Comparison of ENCODE assay signal across 15 cellular contexts in the genomic region with DNA sequence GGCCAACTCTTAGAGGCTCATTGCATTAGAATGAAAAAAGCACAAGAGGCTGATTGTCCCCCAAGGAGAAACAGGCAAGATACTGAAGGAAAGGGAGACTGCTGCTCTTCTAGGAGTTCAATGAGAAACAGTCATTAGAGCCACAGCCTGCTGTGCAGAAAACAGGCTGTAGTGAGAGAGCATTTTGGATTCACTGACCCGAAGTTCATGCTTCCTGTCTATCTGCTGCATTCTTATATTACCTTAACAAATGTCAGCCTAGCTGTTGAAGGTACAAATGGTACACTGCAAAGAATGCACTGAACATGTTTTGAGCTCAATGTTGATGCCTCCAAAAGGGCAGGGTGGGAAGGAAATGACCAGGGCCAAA.
DNase-seq lines count a peak whose midpoint lies in the region; ATAC-seq, FAIRE-seq and TF ChIP-seq lines count a peak whose summit lies in the region.
"Had no signal": no experiment of that assay in that cellular context is flagged by ENCODE, and none has a peak within 500 bp of the region (broad histone marks: within the 10 kb centered on the region; RNA-seq: fewer than 3 reads in every experiment).

No MANE protein-coding gene starts in this region.

- H3K36me3 Mint-ChIP-seq in naive B cell (no peaks in the 10 kb centered on the region), natural killer cell (no peaks in the 10 kb centered on the region)
- H3K36me3 Mint-ChIP-seq: stimulated activated effector memory CD8-positive, alpha-beta T cell treated with anti-CD3 and anti-CD28 coated beads, Interleukin-12 subunit alpha, Interleukin-12 subunit beta, amount 100 ng/mL, for 72 hours had no signal

- H3K27ac ChIP-seq in kidney (ENCODE audit: low read depth in 2 of 2, low read length in 2 of 2) (no peak overlapping the region), upper lobe of left lung (no peak overlapping the region)
- H3K27ac ChIP-seq: WERI-Rb-1 had no signal

- H3K36me3 ChIP-seq in kidney (ENCODE audit: control insufficient read depth in 1 of 2, insufficient read depth in 2 of 2, low read length in 2 of 2) (no peaks in the 10 kb centered on the region), upper lobe of left lung (no peaks in the 10 kb centered on the region)
- H3K36me3 ChIP-seq: WERI-Rb-1 had no signal

- FAIRE-seq in kidney (lab: Jason Lieb, UNC), result no peak

- TF ChIP-seq CTCF in kidney (IDR thresholded peaks at IDR 0.05; ENCODE audit: borderline replicate concordance, extremely low read depth, insufficient read depth) (no peak), natural killer cell (IDR thresholded peaks at IDR 0.05) (no peak), upper lobe of left lung (IDR thresholded peaks at IDR 0.05) (no peak)

- H3K27ac Mint-ChIP-seq in naive B cell (peak overlapping the region in 5 of 6 donors; percentile 95 to 98 (median 97)), natural killer cell (no peak overlapping the region)
- H3K27ac Mint-ChIP-seq: stimulated activated effector memory CD8-positive, alpha-beta T cell treated with anti-CD3 and anti-CD28 coated beads, Interleukin-12 subunit alpha, Interleukin-12 subunit beta, amount 100 ng/mL, for 72 hours had no signal

- intact Hi-C loops in kidney (cut with DNase I), result no loop called here
- intact Hi-C loops in natural killer cell (cut with micrococcal nuclease), result no loop called here

- 50 to 54% methylated on average over 1 of the region's 1 CpG for WGBS in upper lobe of left lung, 2 donors

- H3K4me3 Mint-ChIP-seq in naive B cell, result peak overlapping the region; percentile 5 to 85 (median 72)
- H3K4me3 Mint-ChIP-seq in natural killer cell, result no peak overlapping the region
- H3K4me3 Mint-ChIP-seq: neural crest cell; stimulated activated effector memory CD8-positive, alpha-beta T cell treated with anti-CD3 and anti-CD28 coated beads, Interleukin-12 subunit alpha, Interleukin-12 subunit beta, amount 100 ng/mL, for 72 hours had no signal

- no peaks in the 10 kb centered on the region for H3K27me3 Mint-ChIP-seq in naive B cell
- H3K27me3 Mint-ChIP-seq in natural killer cell (ENCODE audit: low read depth in 2 of 2), result peaks cover 8 to 26% of the 10 kb centered on the region in 2 donors

- H3K9me3 ChIP-seq in kidney (ENCODE audit: control insufficient read depth in 1 of 2, low read length in 2 of 2), result no peaks in the 10 kb centered on the region
- no peaks in the 10 kb centered on the region for H3K9me3 ChIP-seq in upper lobe of left lung

- no peak overlapping the region for H3K4me3 ChIP-seq in kidney (ENCODE audit: low read length in 2 of 2)
- no peak overlapping the region for H3K4me3 ChIP-seq in upper lobe of left lung

- H3K4me1 ChIP-seq in kidney (ENCODE audit: control insufficient read depth in 1 of 2, insufficient read depth in 1 of 2, low read depth in 1 of 2, low read length in 2 of 2) (no peaks in the 10 kb centered on the region), upper lobe of left lung (peaks cover 0 to 4% (median 0%) of the 10 kb centered on the region in 4 donors)

- H3K4me1 Mint-ChIP-seq in naive B cell (peaks cover 51 to 58% (median 55%) of the 10 kb centered on the region in 3 donors), natural killer cell (peaks cover 37% of the 10 kb centered on the region in 2 donors)
- H3K4me1 Mint-ChIP-seq: stimulated activated effector memory CD8-positive, alpha-beta T cell treated with anti-CD3 and anti-CD28 coated beads, Interleukin-12 subunit alpha, Interleukin-12 subunit beta, amount 100 ng/mL, for 72 hours had no signal

- DNase-seq in naive B cell (no peak), T1000 (lab: John Stamatoyannopoulos, UW) (no peak), kidney (no peak), natural killer cell (no peak), upper lobe of left lung (no peak)
- DNase-seq: activated effector memory CD4-positive, alpha-beta T cell treated with Interleukin-2 at 50 U/mL for 16 hours; central memory CD4-positive, alpha-beta T cell; NCI-H2107; stimulated activated CD4-positive, alpha-beta T cell treated with anti-CD3 and anti-CD28 coated beads, Interleukin-12 subunit alpha, Interleukin-12 subunit beta, amount 100 ng/mL, for 4 hours; WERI-Rb-1 had no signal

- H3K9me3 Mint-ChIP-seq in naive B cell (no peaks in the 10 kb centered on the region), natural killer cell (no peaks in the 10 kb centered on the region)
- H3K9me3 Mint-ChIP-seq: stimulated activated effector memory CD8-positive, alpha-beta T cell treated with anti-CD3 and anti-CD28 coated beads, Interleukin-12 subunit alpha, Interleukin-12 subunit beta, amount 100 ng/mL, for 72 hours had no signal

- ATAC-seq in GM19025 (IDR thresholded peaks at IDR 0.05; ENCODE audit: low read depth, unreplicated experiment) (peak; percentile 10), HG02571 (IDR thresholded peaks at IDR 0.05; ENCODE audit: unreplicated experiment) (peak; percentile 16), HG03354 (IDR thresholded peaks at IDR 0.05; ENCODE audit: poor library complexity, severe bottlenecking, unreplicated experiment) (peak; percentile 17), naive B cell (ENCODE audit: low read depth in 2 of 2) (peak; percentile 10 to 13), natural killer cell (no peak), upper lobe of left lung (ENCODE audit: low FRiP score in 2 of 2) (no peak)
- ATAC-seq: stimulated activated effector memory CD8-positive, alpha-beta T cell treated with anti-CD3 and anti-CD28 coated beads, Interleukin-12 subunit alpha, Interleukin-12 subunit beta, amount 100 ng/mL, for 72 hours had no signal

- no peaks in the 10 kb centered on the region for H3K27me3 ChIP-seq in upper lobe of left lung

- no peak for TF ChIP-seq EP300 in upper lobe of left lung (IDR thresholded peaks at IDR 0.05)

- no peak overlapping the region for H3K9ac ChIP-seq in kidney (ENCODE audit: low read length in 2 of 2)

- no peak for TF ChIP-seq POLR2A in upper lobe of left lung (IDR thresholded peaks at IDR 0.05)

Comparison
In these comparisons a context has a peak if more than half of its experiments do, and no peak if none do; other contexts are left out.
1. ATAC-seq: peak in GM19025 (single experiment), HG02571 (single experiment), HG03354 (single experiment) and naive B cell (2 of 2); none in natural killer cell (0 of 3) and upper lobe of left lung (0 of 2).
2. H3K27ac Mint-ChIP-seq: peak in naive B cell (5 of 6); none in natural killer cell (0 of 2).